Comparison of ENCODE assay signal across 24 cellular contexts in genomic region chr15:76168237-76168984, GRCh38.
DNase-seq lines count a peak whose midpoint lies in the region; ATAC-seq, FAIRE-seq and TF ChIP-seq lines count a peak whose summit lies in the region.
"Had no signal": no experiment of that assay in that cellular context is flagged by ENCODE, and none has a peak within 500 bp of the region (broad histone marks: within the 10 kb centered on the region; RNA-seq: fewer than 3 reads in every experiment).

No MANE protein-coding gene starts in this region.

- no peaks in the 10 kb centered on the region for H3K9me2 ChIP-seq in GM23248 (ENCODE audit: insufficient read depth)

- WGBS in GM23248 (ENCODE audit: low coverage in 1 of 2, low lambda C conversion rate in 2 of 2, missing lambda C conversion rate in 2 of 2), 2 experiments = 56% methylated on average over 14 of the region's 14 CpGs

- no peak overlapping the region for H3K4me2 ChIP-seq in GM23248 (ENCODE audit: unreplicated experiment)
- no peak overlapping the region for H3K4me2 ChIP-seq in astrocyte (ENCODE audit: low read length)
- no peak overlapping the region for H3K4me2 ChIP-seq in neural progenitor cell
- H3K4me2 ChIP-seq: hepatocyte had no signal

- H3K9ac ChIP-seq in GM23248 = no peak overlapping the region
- H3K9ac ChIP-seq in astrocyte (ENCODE audit: low read length) = no peak overlapping the region
- no peak overlapping the region for H3K9ac ChIP-seq in neural progenitor cell

- no peaks in the 10 kb centered on the region for H3K9me3 ChIP-seq in GM23248 (ENCODE audit: low read depth)
- H3K9me3 ChIP-seq in astrocyte (ENCODE audit: insufficient read depth, low read depth, low read length) = no peaks in the 10 kb centered on the region
- H3K9me3 ChIP-seq in neural progenitor cell (ENCODE audit: low read depth) = no peaks in the 10 kb centered on the region
- H3K9me3 ChIP-seq: colonic mucosa, mucosa of descending colon, neutrophil, spleen, upper lobe of left lung had no signal

- H3K79me2 ChIP-seq in GM23248 (ENCODE audit: insufficient read depth) = no peaks in the 10 kb centered on the region
- H3K79me2 ChIP-seq in astrocyte (ENCODE audit: insufficient read depth, low read length) = no peaks in the 10 kb centered on the region
- H3K79me2 ChIP-seq in neural progenitor cell (ENCODE audit: low read depth) = no peaks in the 10 kb centered on the region
- H3K79me2 ChIP-seq: hepatocyte had no signal

- H3K4me3 Mint-ChIP-seq in astrocyte (ENCODE audit: unreplicated experiment) = peak overlapping the region; percentile 57
- no peak overlapping the region for H3K4me3 Mint-ChIP-seq in neural progenitor cell
- H3K4me3 Mint-ChIP-seq in nephron progenitor cell = no peak overlapping the region
- H3K4me3 Mint-ChIP-seq in activated CD4-positive, alpha-beta memory T cell treated with anti-CD3 and anti-CD28 coated beads, Interleukin-2, amount 10 ng/mL, durations not matched to agents 7 days and 5 days = no peak overlapping the region
- H3K4me3 Mint-ChIP-seq: activated CD4-positive, alpha-beta T cell treated with anti-CD3 and anti-CD28 coated beads, Interleukin-2, amount 10 ng/mL, durations not matched to agents 24 days and 14 days; activated naive CD8-positive, alpha-beta T cell treated with anti-CD3 and anti-CD28 coated beads, Interleukin-2, amount 10 ng/mL, durations not matched to agents 7 days and 5 days; brain; HFFc6; IgD-negative memory B cell; T-cell had no signal

- H3K4me1 Mint-ChIP-seq in astrocyte (ENCODE audit: low read depth, unreplicated experiment) = peaks cover 11% of the 10 kb centered on the region
- peaks cover 6% of the 10 kb centered on the region for H3K4me1 Mint-ChIP-seq in neural progenitor cell
- H3K4me1 Mint-ChIP-seq in nephron progenitor cell = peaks cover 32% of the 10 kb centered on the region
- no peaks in the 10 kb centered on the region for H3K4me1 Mint-ChIP-seq in activated CD4-positive, alpha-beta memory T cell treated with anti-CD3 and anti-CD28 coated beads, Interleukin-2, amount 10 ng/mL, durations not matched to agents 7 days and 5 days
- H3K4me1 Mint-ChIP-seq: activated CD4-positive, alpha-beta T cell treated with anti-CD3 and anti-CD28 coated beads, Interleukin-2, amount 10 ng/mL, durations not matched to agents 24 days and 14 days; activated naive CD8-positive, alpha-beta T cell treated with anti-CD3 and anti-CD28 coated beads, Interleukin-2, amount 10 ng/mL, durations not matched to agents 7 days and 5 days; IgD-negative memory B cell; T-cell had no signal

- H3K4me3 ChIP-seq in GM23248 = no peak overlapping the region
- H3K4me3 ChIP-seq in astrocyte (ENCODE audit: insufficient read depth, low read depth, low read length) = no peak overlapping the region
- H3K4me3 ChIP-seq in neural progenitor cell = no peak overlapping the region
- H3K4me3 ChIP-seq: colonic mucosa, hepatocyte, mucosa of descending colon, spleen, upper lobe of left lung had no signal

- H3F3A ChIP-seq in GM23248 (ENCODE audit: insufficient read depth) = peaks cover 7% of the 10 kb centered on the region
- H3F3A ChIP-seq in neural progenitor cell (ENCODE audit: low read depth) = no peaks in the 10 kb centered on the region

- no peak for FAIRE-seq in astrocyte (lab: Jason Lieb, UNC)
- FAIRE-seq: endometrium had no signal

- H3K27ac ChIP-seq in GM23248 (no peak overlapping the region), astrocyte (ENCODE audit: low read depth, low read length) (no peak overlapping the region), neural progenitor cell (no peak overlapping the region)
- H3K27ac ChIP-seq: colonic mucosa, hepatocyte, HL-60, neutrophil, upper lobe of left lung had no signal

- CTCF ChIA-PET in activated CD4-positive, alpha-beta memory T cell treated with anti-CD3 and anti-CD28 coated beads, Interleukin-2, amount 10 ng/mL, durations not matched to agents 7 days and 5 days (lab: Charles Lee) = no interaction called here

- TF ChIP-seq CTCF in astrocyte (IDR thresholded peaks at IDR 0.05; ENCODE audit: insufficient read depth, low read depth, low read length) (no peak), neural progenitor cell (IDR thresholded peaks at IDR 0.05) (no peak), nephron progenitor cell (IDR thresholded peaks at IDR 0.05) (no peak)

- DNase-seq in GM23248 (peak; percentile 48), NCI-H524 (lab: John Stamatoyannopoulos, UW) (peak; percentile 93 to 96), astrocyte (ENCODE audit: low read depth) (no peak), neural progenitor cell (ENCODE audit: low spot score) (no peak), nephron progenitor cell (no peak), NCI-H446 treated with DMSO at 0.1 percent for 48 hours (lab: John Stamatoyannopoulos, UW) (no peak)
- no peak for DNase-seq in activated CD4-positive, alpha-beta memory T cell treated with anti-CD3 and anti-CD28 coated beads, Interleukin-2, amount 10 ng/mL, durations not matched to agents 7 days and 5 days
- DNase-seq: activated CD4-positive, alpha-beta T cell treated with anti-CD3 and anti-CD28 coated beads, Interleukin-2, amount 10 ng/mL, durations not matched to agents 24 days and 14 days; activated naive CD8-positive, alpha-beta T cell treated with anti-CD3 and anti-CD28 coated beads, Interleukin-2, amount 10 ng/mL, durations not matched to agents 7 days and 5 days; colonic mucosa; mucosa of descending colon; NCI-H1930; spleen; stimulated activated CD4-positive, alpha-beta T cell treated with anti-CD3 and anti-CD28 coated beads, Interleukin-4, amount 100 ng/mL, for 4 hours; T-cell; upper lobe of left lung had no signal

- H2AFZ ChIP-seq in GM23248 (0 out of 2 replicates have a peak overlapping the region, but pooled peaks have one; percentile 1), astrocyte (ENCODE audit: low read depth, low read length) (no peak overlapping the region), neural progenitor cell (replicated peaks) (peak overlapping the region; percentile 94)
- H2AFZ ChIP-seq: hepatocyte had no signal

- H3K9me3 Mint-ChIP-seq in astrocyte (ENCODE audit: unreplicated experiment) (no peaks in the 10 kb centered on the region), neural progenitor cell (no peaks in the 10 kb centered on the region), nephron progenitor cell (peaks cover 5% of the 10 kb centered on the region)
- H3K9me3 Mint-ChIP-seq in activated CD4-positive, alpha-beta memory T cell treated with anti-CD3 and anti-CD28 coated beads, Interleukin-2, amount 10 ng/mL, durations not matched to agents 7 days and 5 days = no peaks in the 10 kb centered on the region
- H3K9me3 Mint-ChIP-seq: activated CD4-positive, alpha-beta T cell treated with anti-CD3 and anti-CD28 coated beads, Interleukin-2, amount 10 ng/mL, durations not matched to agents 24 days and 14 days; activated naive CD8-positive, alpha-beta T cell treated with anti-CD3 and anti-CD28 coated beads, Interleukin-2, amount 10 ng/mL, durations not matched to agents 7 days and 5 days; brain; HFFc6; IgD-negative memory B cell; T-cell had no signal

- ATAC-seq in HG03045 (IDR thresholded peaks at IDR 0.05; ENCODE audit: unreplicated experiment) = no peak
- ATAC-seq: T-cell had no signal

- POLR2A ChIA-PET in activated CD4-positive, alpha-beta memory T cell treated with anti-CD3 and anti-CD28 coated beads, Interleukin-2, amount 10 ng/mL, durations not matched to agents 7 days and 5 days (lab: Charles Lee) = no interaction called here

- H3K36me3 Mint-ChIP-seq in astrocyte (ENCODE audit: low read depth, unreplicated experiment) (peaks cover 4% of the 10 kb centered on the region), neural progenitor cell (no peaks in the 10 kb centered on the region), nephron progenitor cell (ENCODE audit: low read depth) (no peaks in the 10 kb centered on the region)
- H3K36me3 Mint-ChIP-seq in activated CD4-positive, alpha-beta memory T cell treated with anti-CD3 and anti-CD28 coated beads, Interleukin-2, amount 10 ng/mL, durations not matched to agents 7 days and 5 days (ENCODE audit: low read depth) = no peaks in the 10 kb centered on the region
- H3K36me3 Mint-ChIP-seq: activated naive CD8-positive, alpha-beta T cell treated with anti-CD3 and anti-CD28 coated beads, Interleukin-2, amount 10 ng/mL, durations not matched to agents 7 days and 5 days; IgD-negative memory B cell; T-cell had no signal

- no peak overlapping the region for H3K27ac Mint-ChIP-seq in astrocyte (ENCODE audit: unreplicated experiment)
- H3K27ac Mint-ChIP-seq in neural progenitor cell = no peak overlapping the region
- H3K27ac Mint-ChIP-seq in nephron progenitor cell = no peak overlapping the region
- no peak overlapping the region for H3K27ac Mint-ChIP-seq in activated CD4-positive, alpha-beta memory T cell treated with anti-CD3 and anti-CD28 coated beads, Interleukin-2, amount 10 ng/mL, durations not matched to agents 7 days and 5 days
- H3K27ac Mint-ChIP-seq: activated CD4-positive, alpha-beta T cell treated with anti-CD3 and anti-CD28 coated beads, Interleukin-2, amount 10 ng/mL, durations not matched to agents 24 days and 14 days; activated naive CD8-positive, alpha-beta T cell treated with anti-CD3 and anti-CD28 coated beads, Interleukin-2, amount 10 ng/mL, durations not matched to agents 7 days and 5 days; brain; HFFc6; T-cell had no signal

- H4K20me1 ChIP-seq in GM23248 (ENCODE audit: insufficient read depth) (no peaks in the 10 kb centered on the region), astrocyte (ENCODE audit: insufficient read depth, low read length) (no peaks in the 10 kb centered on the region), neural progenitor cell (ENCODE audit: low read depth) (no peaks in the 10 kb centered on the region)

- H3K4me1 ChIP-seq in GM23248 (ENCODE audit: insufficient read depth) (peaks cover 17% of the 10 kb centered on the region), astrocyte (ENCODE audit: insufficient read depth, low read length) (no peaks in the 10 kb centered on the region), neural progenitor cell (no peaks in the 10 kb centered on the region)
- H3K4me1 ChIP-seq: colonic mucosa had no signal

- no peaks in the 10 kb centered on the region for H3K36me3 ChIP-seq in GM23248 (ENCODE audit: low read depth)
- no peaks in the 10 kb centered on the region for H3K36me3 ChIP-seq in astrocyte (ENCODE audit: insufficient read depth, low read length)
- no peaks in the 10 kb centered on the region for H3K36me3 ChIP-seq in neural progenitor cell
- H3K36me3 ChIP-seq: colonic mucosa, neutrophil, spleen, upper lobe of left lung had no signal

- H3K27me3 Mint-ChIP-seq in astrocyte (ENCODE audit: low read depth, unreplicated experiment) (peaks cover 27% of the 10 kb centered on the region), neural progenitor cell (ENCODE audit: insufficient read depth, low read depth) (peaks cover 13% of the 10 kb centered on the region), nephron progenitor cell (ENCODE audit: low read depth, poor library complexity) (peaks cover 7% of the 10 kb centered on the region)
- H3K27me3 Mint-ChIP-seq in activated CD4-positive, alpha-beta memory T cell treated with anti-CD3 and anti-CD28 coated beads, Interleukin-2, amount 10 ng/mL, durations not matched to agents 7 days and 5 days = peaks cover 12% of the 10 kb centered on the region
- H3K27me3 Mint-ChIP-seq: IgD-negative memory B cell had no signal

- H3K27me3 ChIP-seq in GM23248 (replicated peaks; ENCODE audit: insufficient read depth) = no peaks in the 10 kb centered on the region
- H3K27me3 ChIP-seq in astrocyte (ENCODE audit: insufficient read depth, low read length) = no peaks in the 10 kb centered on the region
- no peaks in the 10 kb centered on the region for H3K27me3 ChIP-seq in neural progenitor cell
- H3K27me3 ChIP-seq: colonic mucosa, hepatocyte, neutrophil, spleen, upper lobe of left lung had no signal

- in situ Hi-C loops in GM23248 (cut with MboI) = no loop called here

Comparison
In these comparisons a context has a peak if more than half of its experiments do, and no peak if none do; other contexts are left out.
1. DNase-seq: peak in GM23248 (single experiment) and NCI-H524 (2 of 2); none in astrocyte (single experiment), neural progenitor cell (single experiment), nephron progenitor cell (single experiment), NCI-H446 treated with DMSO at 0.1 percent for 48 hours (single experiment) and activated CD4-positive, alpha-beta memory T cell treated with anti-CD3 and anti-CD28 coated beads, Interleukin-2, amount 10 ng/mL, durations not matched to agents 7 days and 5 days (single experiment).